Comparison of ENCODE assay signal across 1 cellular context in genomic region chr1:45647248-45648021, GRCh38.
TF ChIP-seq lines count a peak whose summit lies in the region.

No MANE protein-coding gene starts in this region.

TF ChIP-seq in HepG2, 621 proteins besides CTCF, POLR2A, EP300 and RAD21:
- TF ChIP-seq RBM22 (optimal IDR thresholded peaks at IDR 0.05; ENCODE audit: low read length): peak; percentile 82
- no peak for TF ChIP-seq SKIL (CRISPR knock-in tag; IDR thresholded peaks at IDR 0.05; ENCODE audit: borderline replicate concordance)
- TF ChIP-seq GABPB1 (CRISPR knock-in tag; IDR thresholded peaks at IDR 0.05): no peak
- TF ChIP-seq, protein P1, sequence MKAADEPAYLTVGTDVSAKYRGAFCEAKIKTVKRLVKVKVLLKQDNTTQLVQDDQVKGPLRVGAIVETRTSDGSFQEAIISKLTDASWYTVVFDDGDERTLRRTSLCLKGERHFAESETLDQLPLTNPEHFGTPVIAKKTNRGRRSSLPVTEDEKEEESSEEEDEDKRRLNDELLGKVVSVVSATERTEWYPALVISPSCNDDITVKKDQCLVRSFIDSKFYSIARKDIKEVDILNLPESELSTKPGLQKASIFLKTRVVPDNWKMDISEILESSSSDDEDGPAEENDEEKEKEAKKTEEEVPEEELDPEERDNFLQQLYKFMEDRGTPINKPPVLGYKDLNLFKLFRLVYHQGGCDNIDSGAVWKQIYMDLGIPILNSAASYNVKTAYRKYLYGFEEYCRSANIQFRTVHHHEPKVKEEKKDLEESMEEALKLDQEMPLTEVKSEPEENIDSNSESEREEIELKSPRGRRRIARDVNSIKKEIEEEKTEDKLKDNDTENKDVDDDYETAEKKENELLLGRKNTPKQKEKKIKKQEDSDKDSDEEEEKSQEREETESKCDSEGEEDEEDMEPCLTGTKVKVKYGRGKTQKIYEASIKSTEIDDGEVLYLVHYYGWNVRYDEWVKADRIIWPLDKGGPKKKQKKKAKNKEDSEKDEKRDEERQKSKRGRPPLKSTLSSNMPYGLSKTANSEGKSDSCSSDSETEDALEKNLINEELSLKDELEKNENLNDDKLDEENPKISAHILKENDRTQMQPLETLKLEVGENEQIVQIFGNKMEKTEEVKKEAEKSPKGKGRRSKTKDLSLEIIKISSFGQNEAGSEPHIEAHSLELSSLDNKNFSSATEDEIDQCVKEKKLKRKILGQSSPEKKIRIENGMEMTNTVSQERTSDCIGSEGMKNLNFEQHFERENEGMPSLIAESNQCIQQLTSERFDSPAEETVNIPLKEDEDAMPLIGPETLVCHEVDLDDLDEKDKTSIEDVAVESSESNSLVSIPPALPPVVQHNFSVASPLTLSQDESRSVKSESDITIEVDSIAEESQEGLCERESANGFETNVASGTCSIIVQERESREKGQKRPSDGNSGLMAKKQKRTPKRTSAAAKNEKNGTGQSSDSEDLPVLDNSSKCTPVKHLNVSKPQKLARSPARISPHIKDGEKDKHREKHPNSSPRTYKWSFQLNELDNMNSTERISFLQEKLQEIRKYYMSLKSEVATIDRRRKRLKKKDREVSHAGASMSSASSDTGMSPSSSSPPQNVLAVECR (CRISPR knock-in tag; IDR thresholded peaks at IDR 0.05; ENCODE audit: borderline replicate concordance): no peak
